In genomic region chr16:27314161-27314723, GRCh38 we compare ENCODE assay signal across 8 cellular contexts. TPM values are rescaled to one million over a fixed set of nuclear protein-coding genes. Genes with fewer than 3 reads are reported as not detected.
DNase-seq lines count a peak whose midpoint lies in the region; TF ChIP-seq lines count a peak whose summit lies in the region.

No MANE protein-coding gene starts in this region.

- DNase-seq in DMS53 (lab: John Stamatoyannopoulos, UW) (peak; percentile 26), DMS53 treated with DMSO at 0.1 percent for 48 hours (lab: John Stamatoyannopoulos, UW; ENCODE audit: unreplicated experiment) (no peak), erythroblast (lab: John Stamatoyannopoulos, UW) (peak; percentile 34 to 35), myocyte (ENCODE audit: low read depth) (peak; percentile 62), NCI-H1092 (lab: John Stamatoyannopoulos, UW) (no peak)
- DNase-seq in Jurkat, Clone E6-1 (ENCODE audit: low read depth, low spot score) = no peak
- DNase-seq in activated CD8-positive, alpha-beta memory T cell treated with anti-CD3 and anti-CD28 coated beads for 48 hours (ENCODE audit: low read depth in 2 of 3, low spot score in 2 of 3) = peak; percentile 41 to 52 (median 51)

- peaks cover 0 to 19% (median 7%) of the 10 kb centered on the region in 5 donors for H3K27me3 ChIP-seq in subcutaneous abdominal adipose tissue (ENCODE audit: control insufficient read depth in 5 of 5, insufficient read depth in 4 of 5, low read length in 5 of 5)

- peaks cover 0 to 3% (median 0%) of the 10 kb centered on the region in 5 donors for H3K36me3 ChIP-seq in subcutaneous abdominal adipose tissue (ENCODE audit: control insufficient read depth in 5 of 5, insufficient read depth in 5 of 5, low read length in 5 of 5)

- peaks cover 9 to 59% (median 42%) of the 10 kb centered on the region in 5 donors for H3K4me1 ChIP-seq in subcutaneous abdominal adipose tissue (ENCODE audit: control insufficient read depth in 5 of 5, insufficient read depth in 5 of 5, low read length in 5 of 5)

- peak; percentile 83 for TF ChIP-seq POLR2A in erythroblast (IDR thresholded peaks at IDR 0.05; ENCODE audit: low read length)

- peak overlapping the region; percentile 59 for H3K4me3 ChIP-seq in Jurkat, Clone E6-1 (ENCODE audit: low read length)
- peak overlapping the region; percentile 67 to 81 (median 74) for H3K4me3 ChIP-seq in subcutaneous abdominal adipose tissue (ENCODE audit: low read depth in 1 of 5, low read length in 5 of 5)

- peak overlapping the region; percentile 86 for H3K27ac ChIP-seq in subcutaneous abdominal adipose tissue (ENCODE audit: low read depth, low read length)

- H3K9ac ChIP-seq in subcutaneous abdominal adipose tissue (ENCODE audit: low read length in 5 of 5) = peak overlapping the region in 4 of 5 donors; percentile 78 to 92 (median 84)

- H3K9me3 ChIP-seq in subcutaneous abdominal adipose tissue (ENCODE audit: control insufficient read depth in 5 of 5, low read length in 5 of 5) = no peaks in the 10 kb centered on the region

RNA-seq across cellular contexts. Expression of gene IL4R, which starts 0.5 kb away (rescaled TPM):
- 16.3 TPM for polyA plus RNA-seq in Jurkat, Clone E6-1 (2012; ENCODE audit: insufficient read depth, insufficient read length)
- total RNA-seq in myocyte = 9.4 and 18.4 TPM in 2 replicates
- polyA plus RNA-seq in myocyte (2012) = 6.6 TPM

RNA-seq across cellular contexts. Expression of gene NSMCE1, which starts 45.7 kb away (rescaled TPM):
- polyA plus RNA-seq in Jurkat, Clone E6-1 (2012; ENCODE audit: insufficient read depth, insufficient read length) = 152 TPM
- 46.6 and 65.0 TPM in 2 replicates for total RNA-seq in myocyte
- polyA plus RNA-seq in myocyte (2012) = 100 TPM

Comparison
In these comparisons a context has a peak if more than half of its experiments do, and no peak if none do; other contexts are left out.
1. DNase-seq: peak in DMS53 (single experiment), activated CD8-positive, alpha-beta memory T cell treated with anti-CD3 and anti-CD28 coated beads for 48 hours (3 of 3), erythroblast (2 of 2) and myocyte (single experiment); none in DMS53 treated with DMSO at 0.1 percent for 48 hours (single experiment), Jurkat, Clone E6-1 (single experiment) and NCI-H1092 (single experiment).